In genomic region chr2:218832520-218832919, GRCh38 we compare ENCODE assay signal across 16 cellular contexts. TPM values are rescaled to one million over a fixed set of nuclear protein-coding genes. Genes with fewer than 3 reads are reported as not detected.
DNase-seq lines count a peak whose midpoint lies in the region; ATAC-seq and TF ChIP-seq lines count a peak whose summit lies in the region.
"Had no signal": no experiment of that assay in that cellular context is flagged by ENCODE, and none has a peak within 500 bp of the region (broad histone marks: within the 10 kb centered on the region; RNA-seq: fewer than 3 reads in every experiment).

No MANE protein-coding gene starts in this region.

- H3K9me3 ChIP-seq in mucosa of descending colon (no peaks in the 10 kb centered on the region), aorta (ENCODE audit: control insufficient read depth, low read length) (no peaks in the 10 kb centered on the region)

- intact Hi-C loops in Right ventricle myocardium inferior (cut with DNase I) (no loop called here), cardiac septum (cut with DNase I) (loop anchor here (5.0 kb wide), 1 partner anchor 120 kb away; the partner anchor contains the start of gene TTLL4), mucosa of descending colon (cut with DNase I, micrococcal nuclease) (no loop called here), aorta (cut with DNase I) (loop anchor here in 1 of 2 donors (5.0 to 10.0 kb wide), 2 partner anchors 48 to 115 kb away; partner anchors contain the start of gene CYP27A1)

- H3K36me3 ChIP-seq in mucosa of descending colon (ENCODE audit: low read depth) = no peaks in the 10 kb centered on the region
- H3K36me3 ChIP-seq in aorta (ENCODE audit: control insufficient read depth in 1 of 2, insufficient read depth in 2 of 2, low read length in 1 of 2) = no peaks in the 10 kb centered on the region

- H3K4me1 ChIP-seq in mucosa of descending colon (ENCODE audit: low read depth) (no peaks in the 10 kb centered on the region), aorta (ENCODE audit: control insufficient read depth in 1 of 2, insufficient read depth in 2 of 2, low read length in 2 of 2) (peaks cover 4 to 5% of the 10 kb centered on the region in 2 donors)

- DNase-seq in Right ventricle myocardium inferior (ENCODE audit: missing footprints) (no peak), cardiac septum (ENCODE audit: low spot score) (no peak), epithelial cell of esophagus (ENCODE audit: low read depth) (peak; percentile 29), mucosa of descending colon (no peak), aorta (peak; percentile 86 to 88), substantia nigra (lab: John Stamatoyannopoulos, UW) (no peak), NAMALWA (ENCODE audit: low spot score) (no peak)
- DNase-seq: activated B cell treated with CpG ODN at 0.5 μM for 24 hours; activated naive CD8-positive, alpha-beta T cell treated with anti-CD3 and anti-CD28 coated beads, Interleukin-2, amount 10 ng/mL, durations not matched to agents 7 days and 5 days; IMR-90 had no signal

- H3K27me3 ChIP-seq in aorta (ENCODE audit: control insufficient read depth in 1 of 2, insufficient read depth in 2 of 2, low read length in 1 of 2) = no peaks in the 10 kb centered on the region

- H3K4me3 ChIP-seq in epithelial cell of esophagus (ENCODE audit: low read length) = no peak overlapping the region
- no peak overlapping the region for H3K4me3 ChIP-seq in mucosa of descending colon
- H3K4me3 ChIP-seq in aorta (ENCODE audit: low read length in 2 of 2) = no peak overlapping the region
- H3K4me3 ChIP-seq: SK-N-MC had no signal

- H3K27ac ChIP-seq in aorta (ENCODE audit: low read depth in 1 of 2, low read length in 2 of 2) = peak overlapping the region; percentile 68 to 86
- H3K27ac ChIP-seq in substantia nigra (ENCODE audit: low read depth, low read length, poor library complexity, severe bottlenecking) = no peak overlapping the region
- H3K27ac ChIP-seq: SK-N-MC had no signal

- ATAC-seq in Right ventricle myocardium inferior (peak; percentile 84), mucosa of descending colon (peak; percentile 34), aorta (ENCODE audit: low FRiP score) (peak; percentile 82), GM18870 (IDR thresholded peaks at IDR 0.05; ENCODE audit: unreplicated experiment) (no peak)
- ATAC-seq: left lobe of liver had no signal

- no peak for TF ChIP-seq CTCF in epithelial cell of esophagus (IDR thresholded peaks at IDR 0.05; ENCODE audit: insufficient read depth, low read depth, low read length, missing control alignments)
- no peak for TF ChIP-seq CTCF in mucosa of descending colon (IDR thresholded peaks at IDR 0.05)

- WGBS in aorta, 2 donors = 3 to 4% methylated on average over 3 of the region's 3 CpGs

RNA-seq across cellular contexts. Expression of gene PRKAG3, which starts 0.9 kb away (rescaled TPM):
- total RNA-seq in Right ventricle myocardium inferior (not detected), cardiac septum (0.13 TPM), mucosa of descending colon (not detected), aorta (1 to 10 TPM in 1 of 2 donors, under 1 TPM in 1; 0.19 to 1.0 TPM)
- polyA plus RNA-seq in aorta = under 1 TPM; 0.13 to 0.20 TPM
- total RNA-seq: A673; activated B cell treated with CpG ODN at 0.5 μM for 24 hours; activated naive CD8-positive, alpha-beta T cell treated with anti-CD3 and anti-CD28 coated beads, Interleukin-2, amount 10 ng/mL, durations not matched to agents 7 days and 5 days; frontal cortex; IMR-90; left lobe of liver; neural crest cell had no signal
- polyA plus RNA-seq: IMR-90 had no signal

RNA-seq across cellular contexts. Expression of gene WNT6, which starts 27.1 kb away (rescaled TPM):
- total RNA-seq in Right ventricle myocardium inferior = 2.1 TPM
- total RNA-seq in cardiac septum = 0.46 TPM
- 1 to 10 TPM in 1 of 3 donors, under 1 TPM in 2; 0.39 to 5.7 (median 0.41) TPM for total RNA-seq in mucosa of descending colon
- total RNA-seq in aorta = 1 to 10 TPM in 1 of 2 donors, under 1 TPM in 1; 0.88 to 2.1 TPM
- not detected for polyA plus RNA-seq in aorta
- total RNA-seq: A673; activated naive CD8-positive, alpha-beta T cell treated with anti-CD3 and anti-CD28 coated beads, Interleukin-2, amount 10 ng/mL, durations not matched to agents 7 days and 5 days; frontal cortex; IMR-90; neural crest cell had no signal
- polyA plus RNA-seq: IMR-90 had no signal

RNA-seq across cellular contexts. Expression of gene WNT10A, which starts 48.1 kb away (rescaled TPM):
- not detected for total RNA-seq in Right ventricle myocardium inferior
- total RNA-seq in cardiac septum = not detected
- total RNA-seq in mucosa of descending colon = 1 to 10 TPM in 1 of 3 donors, under 1 TPM in 2; 0.17 to 1.1 (median 0.22) TPM
- total RNA-seq in aorta = not detected
- not detected for polyA plus RNA-seq in aorta
- total RNA-seq: frontal cortex, IMR-90, left lobe of liver, neural crest cell had no signal
- polyA plus RNA-seq: IMR-90 had no signal

RNA-seq across cellular contexts. Expression of gene CYP27A1, which starts 50.6 kb away (rescaled TPM):
- 12.5 TPM for total RNA-seq in Right ventricle myocardium inferior
- 5.2 TPM for total RNA-seq in cardiac septum
- total RNA-seq in mucosa of descending colon = 10 to 100 TPM; 31.0 to 70.0 (median 37.7) TPM
- 10 to 100 TPM; 31.9 to 50.6 TPM for total RNA-seq in aorta
- polyA plus RNA-seq in aorta = 10 to 100 TPM; 19.3 to 40.4 TPM

Comparison
In these comparisons a context has a peak if more than half of its experiments do, and no peak if none do; other contexts are left out.
1. DNase-seq: peak in epithelial cell of esophagus (single experiment) and aorta (2 of 2); none in Right ventricle myocardium inferior (single experiment), cardiac septum (single experiment), mucosa of descending colon (0 of 3), substantia nigra (0 of 49) and NAMALWA (single experiment).